15 cellular contexts compared by ENCODE assay signal in genomic region chr15:63708141-63708772, GRCh38.
DNase-seq lines count a peak whose midpoint lies in the region; ATAC-seq and TF ChIP-seq lines count a peak whose summit lies in the region.
"Had no signal": no experiment of that assay in that cellular context is flagged by ENCODE, and none has a peak within 500 bp of the region (broad histone marks: within the 10 kb centered on the region; RNA-seq: fewer than 3 reads in every experiment).

No MANE protein-coding gene starts in this region.

- ATAC-seq in sciatic nerve (peak; percentile 42), HG03460 (IDR thresholded peaks at IDR 0.05; ENCODE audit: unreplicated experiment) (no peak)
- ATAC-seq: esophagus mucosa had no signal

- H3K36me3 Mint-ChIP-seq in activated CD4-positive, alpha-beta T cell treated with anti-CD3 and anti-CD28 coated beads, Interleukin-2, amount 10 ng/mL, durations not matched to agents 24 days and 14 days (ENCODE audit: low read depth): peaks cover 16% of the 10 kb centered on the region

- H3K36me3 ChIP-seq in SK-N-MC (ENCODE audit: insufficient read depth, low read length): peaks cover 20% of the 10 kb centered on the region

- TF ChIP-seq CTCF in choroid plexus epithelial cell (conservative IDR thresholded peaks at IDR 0.05; ENCODE audit: low read depth, low read length): no peak

- peak overlapping the region; percentile 23; the same call in 1 of the 2 replicates for H3K27ac ChIP-seq in SK-N-MC
- H3K27ac ChIP-seq: breast epithelium had no signal

- H3K27me3 Mint-ChIP-seq in activated CD4-positive, alpha-beta T cell treated with anti-CD3 and anti-CD28 coated beads, Interleukin-2, amount 10 ng/mL, durations not matched to agents 24 days and 14 days: no peaks in the 10 kb centered on the region

- intact Hi-C loops in activated CD4-positive, alpha-beta T cell treated with anti-CD3 and anti-CD28 coated beads, Interleukin-2, amount 10 ng/mL, durations not matched to agents 24 days and 14 days (cut with micrococcal nuclease): no loop called here
- intact Hi-C loops in sciatic nerve (cut with DNase I): no loop called here

- H3K9me3 Mint-ChIP-seq in activated CD4-positive, alpha-beta T cell treated with anti-CD3 and anti-CD28 coated beads, Interleukin-2, amount 10 ng/mL, durations not matched to agents 24 days and 14 days: no peaks in the 10 kb centered on the region

- no peak overlapping the region for H3K4me3 ChIP-seq in SK-N-MC
- H3K4me3 ChIP-seq in choroid plexus epithelial cell (ENCODE audit: low read depth, low read length): no peak overlapping the region
- H3K4me3 ChIP-seq: breast epithelium had no signal

- H3K9ac ChIP-seq in SK-N-MC (ENCODE audit: insufficient read length): no peak overlapping the region

- H3K9me3 ChIP-seq in SK-N-MC (ENCODE audit: low read depth, low read length): no peaks in the 10 kb centered on the region
- H3K9me3 ChIP-seq: breast epithelium had no signal

- H3K4me3 Mint-ChIP-seq in activated CD4-positive, alpha-beta T cell treated with anti-CD3 and anti-CD28 coated beads, Interleukin-2, amount 10 ng/mL, durations not matched to agents 24 days and 14 days: peak overlapping the region; percentile 1

- H3K4me1 Mint-ChIP-seq in activated CD4-positive, alpha-beta T cell treated with anti-CD3 and anti-CD28 coated beads, Interleukin-2, amount 10 ng/mL, durations not matched to agents 24 days and 14 days: peaks cover 15% of the 10 kb centered on the region

- H3K27ac Mint-ChIP-seq in activated CD4-positive, alpha-beta T cell treated with anti-CD3 and anti-CD28 coated beads, Interleukin-2, amount 10 ng/mL, durations not matched to agents 24 days and 14 days: peak overlapping the region; percentile 18

- peak; percentile 63 for DNase-seq in activated CD4-positive, alpha-beta T cell treated with anti-CD3 and anti-CD28 coated beads, Interleukin-2, amount 10 ng/mL, durations not matched to agents 24 days and 14 days
- no peak for DNase-seq in activated CD4-positive, alpha-beta T cell treated with anti-CD3 and anti-CD28 coated beads, Interleukin-2, amount 50 U/mL, for 4 hours
- DNase-seq in SK-N-MC (ENCODE audit: low read depth, low spot score): peak; percentile 34
- DNase-seq in choroid plexus epithelial cell (ENCODE audit: low read depth): peak; percentile 73
- no peak for DNase-seq in sciatic nerve (ENCODE audit: low spot score)
- no peak for DNase-seq in globus pallidus (ENCODE audit: low spot score)
- DNase-seq in DMS114 treated with DMSO at 0.1 percent for 48 hours (lab: John Stamatoyannopoulos, UW; ENCODE audit: unreplicated experiment): no peak
- DNase-seq: ACHN; activated CD8-positive, alpha-beta memory T cell treated with anti-CD3 and anti-CD28 coated beads for 24 hours; NCI-H1092; NCI-H526 treated with DMSO at 0.1 percent for 48 hours; stimulated activated CD4-positive, alpha-beta T cell treated with anti-CD3 and anti-CD28 coated beads, Interleukin-15, amount 100 ng/mL, for 24 hours had no signal

Comparison
In these comparisons a context has a peak if more than half of its experiments do, and no peak if none do; other contexts are left out.
1. DNase-seq: peak in activated CD4-positive, alpha-beta T cell treated with anti-CD3 and anti-CD28 coated beads, Interleukin-2, amount 10 ng/mL, durations not matched to agents 24 days and 14 days (single experiment), SK-N-MC (single experiment) and choroid plexus epithelial cell (single experiment); none in activated CD4-positive, alpha-beta T cell treated with anti-CD3 and anti-CD28 coated beads, Interleukin-2, amount 50 U/mL, for 4 hours (0 of 2), sciatic nerve (single experiment), globus pallidus (single experiment) and DMS114 treated with DMSO at 0.1 percent for 48 hours (single experiment).